In the genomic region with DNA sequence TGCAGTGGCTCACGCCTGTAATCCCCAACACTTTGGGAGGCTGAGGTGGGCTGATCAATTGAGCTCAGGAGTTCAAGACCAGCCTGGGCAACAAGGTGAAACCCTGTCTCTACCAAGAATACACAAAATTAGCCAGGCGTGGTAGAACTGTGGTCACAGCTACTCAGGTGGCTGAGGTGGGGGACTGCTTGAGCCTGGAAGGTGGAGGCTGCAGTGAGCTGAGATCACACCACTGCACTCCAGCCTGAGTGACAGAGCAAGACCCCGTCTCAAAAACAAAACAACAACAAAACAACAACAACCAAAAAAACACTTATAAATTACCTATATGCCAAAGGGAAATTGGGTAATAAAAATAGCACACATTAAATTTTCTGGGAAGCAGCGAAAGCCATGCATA, we compare ENCODE assay signal across 10 cellular contexts.
DNase-seq lines count a peak whose midpoint lies in the region; ATAC-seq and TF ChIP-seq lines count a peak whose summit lies in the region.
"Had no signal": no experiment of that assay in that cellular context is flagged by ENCODE, and none has a peak within 500 bp of the region (broad histone marks: within the 10 kb centered on the region; RNA-seq: fewer than 3 reads in every experiment).

No MANE protein-coding gene starts in this region.

- POLR2A ChIA-PET in CD4-positive, alpha-beta memory T cell (lab: Charles Lee; ENCODE audit: partially characterized antibody) = interaction anchor here (0.8 to 2.1 kb wide), 2 partner anchors 16 to 142 kb away, joined by 3 to 10 read pairs; a partner anchor contains a TSS

- ATAC-seq in GM19452 (IDR thresholded peaks at IDR 0.05; ENCODE audit: unreplicated experiment) = peak; percentile 59
- ATAC-seq in HG03460 (IDR thresholded peaks at IDR 0.05; ENCODE audit: unreplicated experiment) = peak; percentile 60
- no peak for ATAC-seq in left lung
- no peak for ATAC-seq in GM19023 (IDR thresholded peaks at IDR 0.05; ENCODE audit: unreplicated experiment)

- intact Hi-C loops in CD4-positive, alpha-beta memory T cell (cut with micrococcal nuclease) = no loop called here
- intact Hi-C loops in left lung (cut with DNase I) (no loop called here), ascending aorta (cut with DNase I) (no loop called here)

- H3K9me3 ChIP-seq in CD4-positive, alpha-beta memory T cell (ENCODE audit: control insufficient read depth in 1 of 2, low read length in 2 of 2) = peaks cover 0 to 3% of the 10 kb centered on the region in 2 donors
- no peaks in the 10 kb centered on the region for H3K9me3 ChIP-seq in left lung
- peaks cover 7 to 10% of the 10 kb centered on the region in 2 donors for H3K9me3 ChIP-seq in ascending aorta

- DNase-seq in CD4-positive, alpha-beta memory T cell = no peak
- no peak for DNase-seq in immature natural killer cell
- no peak for DNase-seq in NCI-H187 treated with DMSO at 0.1 percent for 48 hours (lab: John Stamatoyannopoulos, UW)
- DNase-seq in left lung = no peak
- no peak for DNase-seq in ascending aorta (ENCODE audit: low spot score in 2 of 2)
- DNase-seq: effector CD8-positive, alpha-beta T cell; NCI-H1436 had no signal

- peak overlapping the region; percentile 78 to 92 (median 84) for H3K4me3 Mint-ChIP-seq in CD4-positive, alpha-beta memory T cell
- H3K4me3 Mint-ChIP-seq in immature natural killer cell = peak overlapping the region; percentile 76 to 89 (median 85)

- H3K27ac ChIP-seq in CD4-positive, alpha-beta memory T cell (ENCODE audit: low read depth, low read length) = peak overlapping the region; percentile 57
- H3K27ac ChIP-seq in left lung = peak overlapping the region in 1 of 2 donors; percentile 80
- no peak overlapping the region for H3K27ac ChIP-seq in ascending aorta

- peaks cover 52 to 93% (median 72%) of the 10 kb centered on the region in 4 donors for H3K4me1 Mint-ChIP-seq in CD4-positive, alpha-beta memory T cell
- H3K4me1 Mint-ChIP-seq in immature natural killer cell = peaks cover 80 to 83% of the 10 kb centered on the region in 2 donors

- peaks cover 89% of the 10 kb centered on the region for H3K4me1 ChIP-seq in CD4-positive, alpha-beta memory T cell (ENCODE audit: insufficient read depth, low read length)
- H3K4me1 ChIP-seq in left lung (peaks cover 8 to 92% of the 10 kb centered on the region in 2 donors), ascending aorta (peaks cover under 1 to 4% of the 10 kb centered on the region in 2 donors)

- no peaks in the 10 kb centered on the region for H3K27me3 Mint-ChIP-seq in CD4-positive, alpha-beta memory T cell
- peaks cover 0 to 4% (median 0%) of the 10 kb centered on the region in 3 donors for H3K27me3 Mint-ChIP-seq in immature natural killer cell (ENCODE audit: low read depth in 3 of 3)

- H3K4me3 ChIP-seq in CD4-positive, alpha-beta memory T cell (ENCODE audit: low read length in 2 of 2) = peak overlapping the region; percentile 1 to 34
- no peak overlapping the region for H3K4me3 ChIP-seq in left lung
- H3K4me3 ChIP-seq in ascending aorta = no peak overlapping the region

- peak overlapping the region; percentile 65 to 97 (median 90) for H3K27ac Mint-ChIP-seq in CD4-positive, alpha-beta memory T cell
- H3K27ac Mint-ChIP-seq in immature natural killer cell = peak overlapping the region; percentile 75 to 98 (median 93)

- CTCF ChIA-PET in CD4-positive, alpha-beta memory T cell (lab: Charles Lee; ENCODE audit: partially characterized antibody) = interaction anchor here (0.9 to 1.2 kb wide), 2 partner anchors 8 to 116 kb away, joined by 3 to 5 read pairs; no protein-coding TSS in a partner anchor

- peaks cover 18 to 24% of the 10 kb centered on the region in 2 donors for H3K36me3 Mint-ChIP-seq in CD4-positive, alpha-beta memory T cell
- peaks cover 0 to 10% (median 7%) of the 10 kb centered on the region in 3 donors for H3K36me3 Mint-ChIP-seq in immature natural killer cell

- H3K36me3 ChIP-seq in CD4-positive, alpha-beta memory T cell (ENCODE audit: insufficient read depth, low read length) = no peaks in the 10 kb centered on the region
- no peaks in the 10 kb centered on the region for H3K36me3 ChIP-seq in left lung
- no peaks in the 10 kb centered on the region for H3K36me3 ChIP-seq in ascending aorta

- TF ChIP-seq CTCF in left lung (IDR thresholded peaks at IDR 0.05) (no peak), ascending aorta (IDR thresholded peaks at IDR 0.05) (no peak)

- peaks cover 0 to 18% (median 7%) of the 10 kb centered on the region in 8 donors for H3K9me3 Mint-ChIP-seq in CD4-positive, alpha-beta memory T cell
- H3K9me3 Mint-ChIP-seq in immature natural killer cell = peaks cover 0 to 3% (median 0%) of the 10 kb centered on the region in 6 donors

- H3K27me3 ChIP-seq in CD4-positive, alpha-beta memory T cell (ENCODE audit: insufficient read depth, low read length) = no peaks in the 10 kb centered on the region
- no peaks in the 10 kb centered on the region for H3K27me3 ChIP-seq in left lung
- H3K27me3 ChIP-seq in ascending aorta = no peaks in the 10 kb centered on the region

Comparison
In these comparisons a context has a peak if more than half of its experiments do, and no peak if none do; other contexts are left out.
1. H3K4me3 ChIP-seq: peak in CD4-positive, alpha-beta memory T cell (2 of 2); none in left lung (0 of 2) and ascending aorta (0 of 2).
2. ATAC-seq: peak in GM19452 (single experiment) and HG03460 (single experiment); none in left lung (single experiment) and GM19023 (single experiment).